ENCODE assay signal across 1 cellular context in the genomic region with DNA sequence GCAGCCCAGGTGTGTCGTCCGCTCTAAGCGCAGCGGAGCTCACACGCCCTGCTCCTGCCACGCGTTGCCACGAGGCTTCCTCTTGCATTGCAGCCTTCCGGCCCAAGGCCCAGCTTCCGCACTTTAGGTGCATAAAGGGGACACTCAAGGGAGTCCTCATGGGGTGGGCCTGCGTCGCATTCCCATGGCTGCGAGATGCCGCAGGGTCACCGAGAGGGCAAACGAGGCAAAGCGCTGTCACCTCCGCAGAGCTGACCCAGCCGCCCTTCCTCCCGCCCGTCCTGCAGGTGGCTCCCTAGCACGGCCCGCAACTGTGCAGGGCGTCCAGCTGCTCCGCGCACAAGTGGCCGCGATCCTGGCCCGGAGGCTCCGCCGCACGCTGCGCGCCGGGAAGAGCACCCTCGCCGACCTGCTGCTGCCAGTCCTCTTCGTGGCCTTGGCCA.
TF ChIP-seq lines count a peak whose summit lies in the region.

No MANE protein-coding gene starts in this region.

TF ChIP-seq in H1, 55 proteins besides CTCF, POLR2A, EP300 and RAD21:
- no peak for TF ChIP-seq JUND (IDR thresholded peaks at IDR 0.05; ENCODE audit: low read length)
- TF ChIP-seq CHD7 (IDR thresholded peaks at IDR 0.05; ENCODE audit: insufficient replicate concordance, low read length), result no peak
- TF ChIP-seq SP1 (IDR thresholded peaks at IDR 0.05; ENCODE audit: low read depth, low read length), result no peak
- no peak for TF ChIP-seq SUZ12 (IDR thresholded peaks at IDR 0.05; ENCODE audit: low read length)
- no peak for TF ChIP-seq SAP30 (IDR thresholded peaks at IDR 0.05; ENCODE audit: insufficient read depth, insufficient replicate concordance, low read length)
- no peak for TF ChIP-seq CBX5 (IDR thresholded peaks at IDR 0.05; ENCODE audit: low read depth, low read length)
- no peak for TF ChIP-seq RFX5 (IDR thresholded peaks at IDR 0.05; ENCODE audit: borderline replicate concordance, low read depth, low read length)
- TF ChIP-seq TEAD4 (IDR thresholded peaks at IDR 0.05; ENCODE audit: low read depth, low read length), result no peak
- TF ChIP-seq SP4 (IDR thresholded peaks at IDR 0.05; ENCODE audit: low read length), result no peak
- no peak for TF ChIP-seq MAFK (IDR thresholded peaks at IDR 0.05; ENCODE audit: low read depth, low read length)
- no peak for TF ChIP-seq SP2 (IDR thresholded peaks at IDR 0.05; ENCODE audit: low read length)
- TF ChIP-seq ZNF274 (IDR thresholded peaks at IDR 0.05; ENCODE audit: borderline replicate concordance, extremely low read depth, low read length), result no peak
- TF ChIP-seq CEBPB (IDR thresholded peaks at IDR 0.05; ENCODE audit: low read depth, low read length), result no peak
- TF ChIP-seq PHF8 (conservative IDR thresholded peaks at IDR 0.05; ENCODE audit: low read depth, low read length), result no peak
- TF ChIP-seq NANOG (IDR thresholded peaks at IDR 0.05; ENCODE audit: insufficient read depth, low read depth, low read length, poor library complexity, severe bottlenecking), result no peak
- no peak for TF ChIP-seq CREB1 (IDR thresholded peaks at IDR 0.05)
- TF ChIP-seq RXRA (IDR thresholded peaks at IDR 0.05; ENCODE audit: insufficient read depth, low read depth, low read length), result no peak
